8 cellular contexts compared by ENCODE assay signal in genomic region chr12:57837779-57838562, GRCh38. TPM values are rescaled to one million over a fixed set of nuclear protein-coding genes. Genes with fewer than 3 reads are reported as not detected.
DNase-seq lines count a peak whose midpoint lies in the region; ATAC-seq, FAIRE-seq and TF ChIP-seq lines count a peak whose summit lies in the region.

No MANE protein-coding gene starts in this region.

- no peaks in the 10 kb centered on the region for H3K36me3 ChIP-seq in astrocyte (ENCODE audit: insufficient read depth, low read length)
- peaks cover 0 to 7% (median 0%) of the 10 kb centered on the region in 3 donors for H3K36me3 ChIP-seq in tibial nerve

- peak; percentile 54 for DNase-seq in MV-4-11 (lab: John Stamatoyannopoulos, UW)
- peak; percentile 65 for DNase-seq in astrocyte (ENCODE audit: low read depth)
- peak; percentile 81 for DNase-seq in iris pigment epithelial cell (ENCODE audit: low read depth)
- DNase-seq in tibial nerve (ENCODE audit: low spot score in 2 of 2), result no peak
- no peak for DNase-seq in stimulated activated CD4-positive, alpha-beta T cell treated with anti-CD3 and anti-CD28 coated beads, Interleukin-12 subunit alpha, Interleukin-12 subunit beta, amount 100 ng/mL, for 4 hours
- no peak for DNase-seq in NCI-H1694 (lab: John Stamatoyannopoulos, UW)
- DNase-seq in inferior parietal cortex (ENCODE audit: extremely low spot score), result no peak

- no peaks in the 10 kb centered on the region for H3K9me3 Mint-ChIP-seq in astrocyte (ENCODE audit: unreplicated experiment)

- peak; percentile 16 for ATAC-seq in GM19351 (IDR thresholded peaks at IDR 0.05; ENCODE audit: unreplicated experiment)

- no peak for TF ChIP-seq POLR2A in tibial nerve (IDR thresholded peaks at IDR 0.05)

- H4K20me1 ChIP-seq in astrocyte (ENCODE audit: insufficient read depth, low read length), result peaks cover 97% of the 10 kb centered on the region

- peaks cover 65% of the 10 kb centered on the region for H3K4me1 ChIP-seq in astrocyte (ENCODE audit: insufficient read depth, low read length)
- peaks cover 15 to 100% (median 100%) of the 10 kb centered on the region in 4 donors for H3K4me1 ChIP-seq in tibial nerve

- no peaks in the 10 kb centered on the region for H3K27me3 Mint-ChIP-seq in astrocyte (ENCODE audit: low read depth, unreplicated experiment)

- peak overlapping the region; percentile 59 for H3K4me2 ChIP-seq in astrocyte (ENCODE audit: low read length)

- H3K4me3 Mint-ChIP-seq in astrocyte (ENCODE audit: unreplicated experiment), result peak overlapping the region; percentile 62

- peak overlapping the region; percentile 24 for H3K27ac ChIP-seq in astrocyte (ENCODE audit: low read depth, low read length)
- peak overlapping the region in 3 of 4 donors; percentile 48 to 100 (median 67) for H3K27ac ChIP-seq in tibial nerve

- H3K27me3 ChIP-seq in astrocyte (ENCODE audit: insufficient read depth, low read length) (no peaks in the 10 kb centered on the region), tibial nerve (no peaks in the 10 kb centered on the region)

- no peak overlapping the region for H2AFZ ChIP-seq in astrocyte (ENCODE audit: low read depth, low read length)

- H3K9me3 ChIP-seq in astrocyte (ENCODE audit: insufficient read depth, low read depth, low read length) (no peaks in the 10 kb centered on the region), tibial nerve (no peaks in the 10 kb centered on the region)

- no peak for TF ChIP-seq EP300 in tibial nerve (IDR thresholded peaks at IDR 0.05)

- peaks cover 2% of the 10 kb centered on the region for H3K36me3 Mint-ChIP-seq in astrocyte (ENCODE audit: low read depth, unreplicated experiment)

- no peak for FAIRE-seq in astrocyte (lab: Jason Lieb, UNC)

- peaks cover 99% of the 10 kb centered on the region for H3K79me2 ChIP-seq in astrocyte (ENCODE audit: insufficient read depth, low read length)

- H3K4me3 ChIP-seq in astrocyte (ENCODE audit: insufficient read depth, low read depth, low read length) (no peak overlapping the region), tibial nerve (peak overlapping the region in 1 of 4 donors; percentile 23)

- H3K9ac ChIP-seq in astrocyte (ENCODE audit: low read length), result peak overlapping the region; percentile 1

- TF ChIP-seq CTCF in astrocyte (IDR thresholded peaks at IDR 0.05; ENCODE audit: insufficient read depth, low read depth, low read length) (no peak), tibial nerve (IDR thresholded peaks at IDR 0.05) (no peak)

- WGBS in tibial nerve, 2 donors, result 7 to 12% methylated on average over 5 of the region's 5 CpGs

- H3K4me1 Mint-ChIP-seq in astrocyte (ENCODE audit: low read depth, unreplicated experiment), result peaks cover 77% of the 10 kb centered on the region

- peak overlapping the region; percentile 78 for H3K27ac Mint-ChIP-seq in astrocyte (ENCODE audit: unreplicated experiment)

RNA-seq across cellular contexts. Expression of gene CTDSP2, which starts 8.6 kb away (rescaled TPM):
- 87.1 and 91.9 TPM in 2 replicates for total RNA-seq in astrocyte
- 100 to 1,000 TPM; 117 to 141 (median 123) TPM for total RNA-seq in tibial nerve

RNA-seq across cellular contexts. Expression of gene AVIL, which starts 19.4 kb away (rescaled TPM):
- total RNA-seq in astrocyte (2.5 and 3.2 TPM in 2 replicates), tibial nerve (1 to 10 TPM; 2.3 to 4.2 (median 3.3) TPM)

RNA-seq across cellular contexts. Expression of gene TSFM, which starts 55.4 kb away (rescaled TPM):
- total RNA-seq in astrocyte, result 26.6 and 30.0 TPM in 2 replicates
- total RNA-seq in tibial nerve, result 10 to 100 TPM; 13.5 to 23.2 (median 22.4) TPM

Comparison
In these comparisons a context has a peak if more than half of its experiments do, and no peak if none do; other contexts are left out.
1. DNase-seq: peak in MV-4-11 (single experiment), astrocyte (single experiment) and iris pigment epithelial cell (single experiment); none in tibial nerve (0 of 2), stimulated activated CD4-positive, alpha-beta T cell treated with anti-CD3 and anti-CD28 coated beads, Interleukin-12 subunit alpha, Interleukin-12 subunit beta, amount 100 ng/mL, for 4 hours (single experiment), NCI-H1694 (single experiment) and inferior parietal cortex (single experiment).